1 cellular context compared by ENCODE assay signal in the genomic region with DNA sequence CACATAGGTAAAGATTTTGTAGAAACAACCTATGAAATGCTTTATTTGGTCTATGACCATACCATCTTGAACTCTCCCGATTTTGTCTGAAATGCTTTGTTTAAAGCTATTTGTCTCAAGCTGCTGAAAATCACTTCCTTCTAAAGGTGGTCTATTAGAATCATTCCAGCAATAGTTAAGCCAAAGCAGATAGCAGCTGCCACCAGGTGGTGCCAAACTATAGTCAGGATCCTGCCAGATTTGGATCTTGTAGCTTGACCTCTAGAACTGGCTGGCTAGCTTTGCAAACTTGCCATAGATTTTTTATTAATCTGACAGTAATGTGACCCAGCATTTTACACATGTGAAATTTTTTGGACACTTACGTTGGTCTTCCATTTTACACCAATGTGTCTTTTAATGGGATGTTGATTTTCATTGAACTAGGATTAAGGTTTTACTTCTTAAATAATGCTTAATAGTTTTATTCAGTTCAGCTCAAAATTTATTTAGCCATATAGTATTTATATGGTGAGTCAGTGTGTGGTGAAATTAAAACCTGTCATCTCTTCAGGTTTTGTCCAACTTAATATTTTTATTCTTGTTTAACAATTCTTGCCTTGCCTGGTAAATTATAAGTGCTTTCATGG.
TF ChIP-seq lines count a peak whose summit lies in the region.

No MANE protein-coding gene starts in this region.

TF ChIP-seq in GM23338, 12 proteins besides CTCF, POLR2A, EP300 and RAD21:
- TF ChIP-seq, protein P1, sequence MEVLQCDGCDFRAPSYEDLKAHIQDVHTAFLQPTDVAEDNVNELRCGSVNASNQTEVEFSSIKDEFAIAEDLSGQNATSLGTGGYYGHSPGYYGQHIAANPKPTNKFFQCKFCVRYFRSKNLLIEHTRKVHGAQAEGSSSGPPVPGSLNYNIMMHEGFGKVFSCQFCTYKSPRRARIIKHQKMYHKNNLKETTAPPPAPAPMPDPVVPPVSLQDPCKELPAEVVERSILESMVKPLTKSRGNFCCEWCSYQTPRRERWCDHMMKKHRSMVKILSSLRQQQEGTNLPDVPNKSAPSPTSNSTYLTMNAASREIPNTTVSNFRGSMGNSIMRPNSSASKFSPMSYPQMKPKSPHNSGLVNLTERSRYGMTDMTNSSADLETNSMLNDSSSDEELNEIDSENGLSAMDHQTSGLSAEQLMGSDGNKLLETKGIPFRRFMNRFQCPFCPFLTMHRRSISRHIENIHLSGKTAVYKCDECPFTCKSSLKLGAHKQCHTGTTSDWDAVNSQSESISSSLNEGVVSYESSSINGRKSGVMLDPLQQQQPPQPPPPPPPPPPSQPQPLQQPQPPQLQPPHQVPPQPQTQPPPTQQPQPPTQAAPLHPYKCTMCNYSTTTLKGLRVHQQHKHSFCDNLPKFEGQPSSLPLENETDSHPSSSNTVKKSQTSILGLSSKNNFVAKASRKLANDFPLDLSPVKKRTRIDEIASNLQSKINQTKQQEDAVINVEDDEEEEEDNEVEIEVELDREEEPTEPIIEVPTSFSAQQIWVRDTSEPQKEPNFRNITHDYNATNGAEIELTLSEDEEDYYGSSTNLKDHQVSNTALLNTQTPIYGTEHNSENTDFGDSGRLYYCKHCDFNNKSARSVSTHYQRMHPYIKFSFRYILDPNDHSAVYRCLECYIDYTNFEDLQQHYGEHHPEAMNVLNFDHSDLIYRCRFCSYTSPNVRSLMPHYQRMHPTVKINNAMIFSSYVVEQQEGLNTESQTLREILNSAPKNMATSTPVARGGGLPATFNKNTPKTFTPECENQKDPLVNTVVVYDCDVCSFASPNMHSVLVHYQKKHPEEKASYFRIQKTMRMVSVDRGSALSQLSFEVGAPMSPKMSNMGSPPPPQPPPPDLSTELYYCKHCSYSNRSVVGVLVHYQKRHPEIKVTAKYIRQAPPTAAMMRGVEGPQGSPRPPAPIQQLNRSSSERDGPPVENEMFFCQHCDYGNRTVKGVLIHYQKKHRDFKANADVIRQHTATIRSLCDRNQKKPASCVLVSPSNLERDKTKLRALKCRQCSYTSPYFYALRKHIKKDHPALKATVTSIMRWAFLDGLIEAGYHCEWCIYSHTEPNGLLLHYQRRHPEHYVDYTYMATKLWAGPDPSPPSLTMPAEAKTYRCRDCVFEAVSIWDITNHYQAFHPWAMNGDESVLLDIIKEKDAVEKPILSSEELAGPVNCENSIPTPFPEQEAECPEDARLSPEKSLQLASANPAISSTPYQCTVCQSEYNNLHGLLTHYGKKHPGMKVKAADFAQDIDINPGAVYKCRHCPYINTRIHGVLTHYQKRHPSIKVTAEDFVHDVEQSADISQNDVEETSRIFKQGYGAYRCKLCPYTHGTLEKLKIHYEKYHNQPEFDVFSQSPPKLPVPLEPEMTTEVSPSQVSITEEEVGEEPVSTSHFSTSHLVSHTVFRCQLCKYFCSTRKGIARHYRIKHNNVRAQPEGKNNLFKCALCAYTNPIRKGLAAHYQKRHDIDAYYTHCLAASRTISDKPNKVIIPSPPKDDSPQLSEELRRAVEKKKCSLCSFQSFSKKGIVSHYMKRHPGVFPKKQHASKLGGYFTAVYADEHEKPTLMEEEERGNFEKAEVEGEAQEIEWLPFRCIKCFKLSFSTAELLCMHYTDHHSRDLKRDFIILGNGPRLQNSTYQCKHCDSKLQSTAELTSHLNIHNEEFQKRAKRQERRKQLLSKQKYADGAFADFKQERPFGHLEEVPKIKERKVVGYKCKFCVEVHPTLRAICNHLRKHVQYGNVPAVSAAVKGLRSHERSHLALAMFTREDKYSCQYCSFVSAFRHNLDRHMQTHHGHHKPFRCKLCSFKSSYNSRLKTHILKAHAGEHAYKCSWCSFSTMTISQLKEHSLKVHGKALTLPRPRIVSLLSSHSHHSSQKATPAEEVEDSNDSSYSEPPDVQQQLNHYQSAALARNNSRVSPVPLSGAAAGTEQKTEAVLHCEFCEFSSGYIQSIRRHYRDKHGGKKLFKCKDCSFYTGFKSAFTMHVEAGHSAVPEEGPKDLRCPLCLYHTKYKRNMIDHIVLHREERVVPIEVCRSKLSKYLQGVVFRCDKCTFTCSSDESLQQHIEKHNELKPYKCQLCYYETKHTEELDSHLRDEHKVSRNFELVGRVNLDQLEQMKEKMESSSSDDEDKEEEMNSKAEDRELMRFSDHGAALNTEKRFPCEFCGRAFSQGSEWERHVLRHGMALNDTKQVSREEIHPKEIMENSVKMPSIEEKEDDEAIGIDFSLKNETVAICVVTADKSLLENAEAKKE (CRISPR knock-in tag; IDR thresholded peaks at IDR 0.05) = no peak
- TF ChIP-seq JUNB (IDR thresholded peaks at IDR 0.05; ENCODE audit: unreplicated experiment) (no peak), EZH2phosphoT487 (IDR thresholded peaks at IDR 0.05; ENCODE audit: unreplicated experiment) (no peak), STAT1 (IDR thresholded peaks at IDR 0.05; ENCODE audit: unreplicated experiment) (no peak), POLR2AphosphoS5 (IDR thresholded peaks at IDR 0.05; ENCODE audit: low read depth) (no peak), CREB1 (CRISPR knock-in tag; IDR thresholded peaks at IDR 0.05; ENCODE audit: low read depth) (no peak), ZNF331 (CRISPR knock-in tag; IDR thresholded peaks at IDR 0.05; ENCODE audit: low read depth) (no peak), ZNF114 (CRISPR knock-in tag; IDR thresholded peaks at IDR 0.05) (no peak), NANOG (IDR thresholded peaks at IDR 0.05; ENCODE audit: borderline replicate concordance) (no peak), EZH2 (IDR thresholded peaks at IDR 0.05; ENCODE audit: low read depth, unreplicated experiment) (no peak)
- TF ChIP-seq, protein P2, sequence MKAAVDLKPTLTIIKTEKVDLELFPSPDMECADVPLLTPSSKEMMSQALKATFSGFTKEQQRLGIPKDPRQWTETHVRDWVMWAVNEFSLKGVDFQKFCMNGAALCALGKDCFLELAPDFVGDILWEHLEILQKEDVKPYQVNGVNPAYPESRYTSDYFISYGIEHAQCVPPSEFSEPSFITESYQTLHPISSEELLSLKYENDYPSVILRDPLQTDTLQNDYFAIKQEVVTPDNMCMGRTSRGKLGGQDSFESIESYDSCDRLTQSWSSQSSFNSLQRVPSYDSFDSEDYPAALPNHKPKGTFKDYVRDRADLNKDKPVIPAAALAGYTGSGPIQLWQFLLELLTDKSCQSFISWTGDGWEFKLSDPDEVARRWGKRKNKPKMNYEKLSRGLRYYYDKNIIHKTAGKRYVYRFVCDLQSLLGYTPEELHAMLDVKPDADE (IDR thresholded peaks at IDR 0.05) = no peak
- TF ChIP-seq, protein P3, sequence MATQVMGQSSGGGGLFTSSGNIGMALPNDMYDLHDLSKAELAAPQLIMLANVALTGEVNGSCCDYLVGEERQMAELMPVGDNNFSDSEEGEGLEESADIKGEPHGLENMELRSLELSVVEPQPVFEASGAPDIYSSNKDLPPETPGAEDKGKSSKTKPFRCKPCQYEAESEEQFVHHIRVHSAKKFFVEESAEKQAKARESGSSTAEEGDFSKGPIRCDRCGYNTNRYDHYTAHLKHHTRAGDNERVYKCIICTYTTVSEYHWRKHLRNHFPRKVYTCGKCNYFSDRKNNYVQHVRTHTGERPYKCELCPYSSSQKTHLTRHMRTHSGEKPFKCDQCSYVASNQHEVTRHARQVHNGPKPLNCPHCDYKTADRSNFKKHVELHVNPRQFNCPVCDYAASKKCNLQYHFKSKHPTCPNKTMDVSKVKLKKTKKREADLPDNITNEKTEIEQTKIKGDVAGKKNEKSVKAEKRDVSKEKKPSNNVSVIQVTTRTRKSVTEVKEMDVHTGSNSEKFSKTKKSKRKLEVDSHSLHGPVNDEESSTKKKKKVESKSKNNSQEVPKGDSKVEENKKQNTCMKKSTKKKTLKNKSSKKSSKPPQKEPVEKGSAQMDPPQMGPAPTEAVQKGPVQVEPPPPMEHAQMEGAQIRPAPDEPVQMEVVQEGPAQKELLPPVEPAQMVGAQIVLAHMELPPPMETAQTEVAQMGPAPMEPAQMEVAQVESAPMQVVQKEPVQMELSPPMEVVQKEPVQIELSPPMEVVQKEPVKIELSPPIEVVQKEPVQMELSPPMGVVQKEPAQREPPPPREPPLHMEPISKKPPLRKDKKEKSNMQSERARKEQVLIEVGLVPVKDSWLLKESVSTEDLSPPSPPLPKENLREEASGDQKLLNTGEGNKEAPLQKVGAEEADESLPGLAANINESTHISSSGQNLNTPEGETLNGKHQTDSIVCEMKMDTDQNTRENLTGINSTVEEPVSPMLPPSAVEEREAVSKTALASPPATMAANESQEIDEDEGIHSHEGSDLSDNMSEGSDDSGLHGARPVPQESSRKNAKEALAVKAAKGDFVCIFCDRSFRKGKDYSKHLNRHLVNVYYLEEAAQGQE (IDR thresholded peaks at IDR 0.05; ENCODE audit: unreplicated experiment) = no peak
